Comparison of ENCODE assay signal across 1 cellular context in the genomic region with DNA sequence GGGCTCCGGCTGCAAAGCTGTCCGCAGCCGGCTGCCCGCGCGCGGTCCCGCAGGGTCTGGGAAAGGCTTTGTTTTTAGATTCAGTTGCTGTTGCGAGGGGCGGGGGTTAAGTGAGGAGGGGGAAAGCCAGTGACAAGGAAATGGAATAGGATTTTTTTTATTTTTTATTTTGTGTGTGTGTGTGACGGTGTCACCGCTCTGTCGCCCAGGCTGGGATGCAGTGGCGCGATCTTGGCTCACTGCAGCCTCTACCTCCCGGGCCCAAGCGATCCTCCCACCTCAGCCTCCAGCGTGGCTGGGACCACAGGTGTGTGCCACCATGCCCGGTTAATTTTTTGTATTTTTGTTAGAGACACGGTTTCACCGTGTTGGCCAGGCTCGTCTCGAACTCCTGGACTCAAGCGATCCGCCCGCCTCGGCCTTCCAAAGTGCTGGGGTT.
A peak's percentile ranks its signal among the peaks of the same experiment; 100 is the strongest.
TF ChIP-seq lines count a peak whose summit lies in the region.

No MANE protein-coding gene starts in this region.

TF ChIP-seq in GM12878, 131 proteins besides CTCF, POLR2A, EP300 and RAD21:
- TF ChIP-seq MTA3 (IDR thresholded peaks at IDR 0.05; ENCODE audit: borderline replicate concordance, low read length) (0 out of 2 replicates have a peak, but pooled peaks have one; percentile 73), ZBTB40 (IDR thresholded peaks at IDR 0.05; ENCODE audit: borderline replicate concordance) (peak; percentile 51; the same call in 1 of the 2 replicates), MYB (IDR thresholded peaks at IDR 0.05; ENCODE audit: borderline replicate concordance, low read depth, low read length) (no peak), HSF1 (IDR thresholded peaks at IDR 0.05; ENCODE audit: low read depth, low read length) (no peak), HDGF (IDR thresholded peaks at IDR 0.05) (peak; percentile 53; the same call in 1 of the 2 replicates), IKZF2 (IDR thresholded peaks at IDR 0.05) (peak; percentile 9 to 28; a peak in 1 of 4 replicates), CBX5 (IDR thresholded peaks at IDR 0.05; ENCODE audit: low read depth) (peak; percentile 88), ATF2 (IDR thresholded peaks at IDR 0.05; ENCODE audit: low read length) (no peak), CREB1 (IDR thresholded peaks at IDR 0.05; ENCODE audit: low read depth) (no peak), EED (IDR thresholded peaks at IDR 0.05; ENCODE audit: low read depth) (no peak), SMARCA5 (IDR thresholded peaks at IDR 0.05) (peak; percentile 18; the same call in 1 of the 2 replicates), NR2F1 (conservative IDR thresholded peaks at IDR 0.05) (no peak), POLR2AphosphoS2 (IDR thresholded peaks at IDR 0.05; ENCODE audit: low read depth, low read length) (no peak), NFIC (IDR thresholded peaks at IDR 0.05; ENCODE audit: low read depth, low read length) (peak; percentile 31; the same call in 1 of the 2 replicates)
- TF ChIP-seq, protein P1, sequence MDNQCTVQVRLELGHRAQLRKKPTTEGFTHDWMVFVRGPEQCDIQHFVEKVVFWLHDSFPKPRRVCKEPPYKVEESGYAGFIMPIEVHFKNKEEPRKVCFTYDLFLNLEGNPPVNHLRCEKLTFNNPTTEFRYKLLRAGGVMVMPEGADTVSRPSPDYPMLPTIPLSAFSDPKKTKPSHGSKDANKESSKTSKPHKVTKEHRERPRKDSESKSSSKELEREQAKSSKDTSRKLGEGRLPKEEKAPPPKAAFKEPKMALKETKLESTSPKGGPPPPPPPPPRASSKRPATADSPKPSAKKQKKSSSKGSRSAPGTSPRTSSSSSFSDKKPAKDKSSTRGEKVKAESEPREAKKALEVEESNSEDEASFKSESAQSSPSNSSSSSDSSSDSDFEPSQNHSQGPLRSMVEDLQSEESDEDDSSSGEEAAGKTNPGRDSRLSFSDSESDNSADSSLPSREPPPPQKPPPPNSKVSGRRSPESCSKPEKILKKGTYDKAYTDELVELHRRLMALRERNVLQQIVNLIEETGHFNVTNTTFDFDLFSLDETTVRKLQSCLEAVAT (IDR thresholded peaks at IDR 0.05), result peak; percentile 98
- TF ChIP-seq, protein P2, sequence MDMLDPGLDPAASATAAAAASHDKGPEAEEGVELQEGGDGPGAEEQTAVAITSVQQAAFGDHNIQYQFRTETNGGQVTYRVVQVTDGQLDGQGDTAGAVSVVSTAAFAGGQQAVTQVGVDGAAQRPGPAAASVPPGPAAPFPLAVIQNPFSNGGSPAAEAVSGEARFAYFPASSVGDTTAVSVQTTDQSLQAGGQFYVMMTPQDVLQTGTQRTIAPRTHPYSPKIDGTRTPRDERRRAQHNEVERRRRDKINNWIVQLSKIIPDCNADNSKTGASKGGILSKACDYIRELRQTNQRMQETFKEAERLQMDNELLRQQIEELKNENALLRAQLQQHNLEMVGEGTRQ (IDR thresholded peaks at IDR 0.05; ENCODE audit: borderline replicate concordance, low read depth, low read length), result no peak
- TF ChIP-seq, protein P3, sequence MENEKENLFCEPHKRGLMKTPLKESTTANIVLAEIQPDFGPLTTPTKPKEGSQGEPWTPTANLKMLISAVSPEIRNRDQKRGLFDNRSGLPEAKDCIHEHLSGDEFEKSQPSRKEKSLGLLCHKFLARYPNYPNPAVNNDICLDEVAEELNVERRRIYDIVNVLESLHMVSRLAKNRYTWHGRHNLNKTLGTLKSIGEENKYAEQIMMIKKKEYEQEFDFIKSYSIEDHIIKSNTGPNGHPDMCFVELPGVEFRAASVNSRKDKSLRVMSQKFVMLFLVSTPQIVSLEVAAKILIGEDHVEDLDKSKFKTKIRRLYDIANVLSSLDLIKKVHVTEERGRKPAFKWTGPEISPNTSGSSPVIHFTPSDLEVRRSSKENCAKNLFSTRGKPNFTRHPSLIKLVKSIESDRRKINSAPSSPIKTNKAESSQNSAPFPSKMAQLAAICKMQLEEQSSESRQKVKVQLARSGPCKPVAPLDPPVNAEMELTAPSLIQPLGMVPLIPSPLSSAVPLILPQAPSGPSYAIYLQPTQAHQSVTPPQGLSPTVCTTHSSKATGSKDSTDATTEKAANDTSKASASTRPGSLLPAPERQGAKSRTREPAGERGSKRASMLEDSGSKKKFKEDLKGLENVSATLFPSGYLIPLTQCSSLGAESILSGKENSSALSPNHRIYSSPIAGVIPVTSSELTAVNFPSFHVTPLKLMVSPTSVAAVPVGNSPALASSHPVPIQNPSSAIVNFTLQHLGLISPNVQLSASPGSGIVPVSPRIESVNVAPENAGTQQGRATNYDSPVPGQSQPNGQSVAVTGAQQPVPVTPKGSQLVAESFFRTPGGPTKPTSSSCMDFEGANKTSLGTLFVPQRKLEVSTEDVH (IDR thresholded peaks at IDR 0.05; ENCODE audit: low read depth, partially characterized antibody), result no peak
- TF ChIP-seq, protein P4, sequence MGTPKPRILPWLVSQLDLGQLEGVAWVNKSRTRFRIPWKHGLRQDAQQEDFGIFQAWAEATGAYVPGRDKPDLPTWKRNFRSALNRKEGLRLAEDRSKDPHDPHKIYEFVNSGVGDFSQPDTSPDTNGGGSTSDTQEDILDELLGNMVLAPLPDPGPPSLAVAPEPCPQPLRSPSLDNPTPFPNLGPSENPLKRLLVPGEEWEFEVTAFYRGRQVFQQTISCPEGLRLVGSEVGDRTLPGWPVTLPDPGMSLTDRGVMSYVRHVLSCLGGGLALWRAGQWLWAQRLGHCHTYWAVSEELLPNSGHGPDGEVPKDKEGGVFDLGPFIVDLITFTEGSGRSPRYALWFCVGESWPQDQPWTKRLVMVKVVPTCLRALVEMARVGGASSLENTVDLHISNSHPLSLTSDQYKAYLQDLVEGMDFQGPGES (IDR thresholded peaks at IDR 0.05), result no peak
- TF ChIP-seq, protein P5, sequence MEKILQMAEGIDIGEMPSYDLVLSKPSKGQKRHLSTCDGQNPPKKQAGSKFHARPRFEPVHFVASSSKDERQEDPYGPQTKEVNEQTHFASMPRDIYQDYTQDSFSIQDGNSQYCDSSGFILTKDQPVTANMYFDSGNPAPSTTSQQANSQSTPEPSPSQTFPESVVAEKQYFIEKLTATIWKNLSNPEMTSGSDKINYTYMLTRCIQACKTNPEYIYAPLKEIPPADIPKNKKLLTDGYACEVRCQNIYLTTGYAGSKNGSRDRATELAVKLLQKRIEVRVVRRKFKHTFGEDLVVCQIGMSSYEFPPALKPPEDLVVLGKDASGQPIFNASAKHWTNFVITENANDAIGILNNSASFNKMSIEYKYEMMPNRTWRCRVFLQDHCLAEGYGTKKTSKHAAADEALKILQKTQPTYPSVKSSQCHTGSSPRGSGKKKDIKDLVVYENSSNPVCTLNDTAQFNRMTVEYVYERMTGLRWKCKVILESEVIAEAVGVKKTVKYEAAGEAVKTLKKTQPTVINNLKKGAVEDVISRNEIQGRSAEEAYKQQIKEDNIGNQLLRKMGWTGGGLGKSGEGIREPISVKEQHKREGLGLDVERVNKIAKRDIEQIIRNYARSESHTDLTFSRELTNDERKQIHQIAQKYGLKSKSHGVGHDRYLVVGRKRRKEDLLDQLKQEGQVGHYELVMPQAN (conservative IDR thresholded peaks at IDR 0.05), result 0 out of 2 replicates have a peak, but pooled peaks have one; percentile 1
- TF ChIP-seq, protein P6, sequence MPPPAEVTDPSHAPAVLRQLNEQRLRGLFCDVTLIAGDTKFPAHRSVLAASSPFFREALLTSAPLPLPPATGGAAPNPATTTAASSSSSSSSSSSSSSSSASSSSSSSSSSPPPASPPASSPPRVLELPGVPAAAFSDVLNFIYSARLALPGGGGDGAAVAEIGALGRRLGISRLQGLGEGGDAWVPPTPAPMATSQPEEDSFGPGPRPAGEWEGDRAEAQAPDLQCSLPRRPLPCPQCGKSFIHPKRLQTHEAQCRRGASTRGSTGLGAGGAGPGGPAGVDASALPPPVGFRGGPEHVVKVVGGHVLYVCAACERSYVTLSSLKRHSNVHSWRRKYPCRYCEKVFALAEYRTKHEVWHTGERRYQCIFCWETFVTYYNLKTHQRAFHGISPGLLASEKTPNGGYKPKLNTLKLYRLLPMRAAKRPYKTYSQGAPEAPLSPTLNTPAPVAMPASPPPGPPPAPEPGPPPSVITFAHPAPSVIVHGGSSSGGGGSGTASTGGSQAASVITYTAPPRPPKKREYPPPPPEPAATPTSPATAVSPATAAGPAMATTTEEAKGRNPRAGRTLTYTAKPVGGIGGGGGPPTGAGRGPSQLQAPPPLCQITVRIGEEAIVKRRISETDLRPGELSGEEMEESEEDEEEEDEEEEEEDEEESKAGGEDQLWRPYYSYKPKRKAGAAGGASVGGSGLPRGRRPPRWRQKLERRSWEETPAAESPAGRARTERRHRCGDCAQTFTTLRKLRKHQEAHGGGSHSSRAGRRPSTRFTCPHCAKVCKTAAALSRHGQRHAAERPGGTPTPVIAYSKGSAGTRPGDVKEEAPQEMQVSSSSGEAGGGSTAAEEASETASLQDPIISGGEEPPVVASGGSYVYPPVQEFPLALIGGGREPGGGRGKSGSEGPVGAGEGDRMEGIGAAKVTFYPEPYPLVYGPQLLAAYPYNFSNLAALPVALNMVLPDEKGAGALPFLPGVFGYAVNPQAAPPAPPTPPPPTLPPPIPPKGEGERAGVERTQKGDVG (CRISPR knock-in tag; IDR thresholded peaks at IDR 0.05), result no peak
